In genomic region chr14:67473290-67474082, GRCh38 we compare ENCODE assay signal across 18 cellular contexts. TPM values are rescaled to one million over a fixed set of nuclear protein-coding genes. Genes with fewer than 3 reads are reported as not detected.
DNase-seq lines count a peak whose midpoint lies in the region; ATAC-seq, FAIRE-seq and TF ChIP-seq lines count a peak whose summit lies in the region.
"Had no signal": no experiment of that assay in that cellular context is flagged by ENCODE, and none has a peak within 500 bp of the region (broad histone marks: within the 10 kb centered on the region; RNA-seq: fewer than 3 reads in every experiment).

No MANE protein-coding gene starts in this region.

- peak overlapping the region in 2 of 11 experiments; percentile 9 to 32; a peak in 3 of 22 replicates for H3K27ac ChIP-seq in BLaER1 treated with 17β-estradiol and CSF1 and Interleukin-3, amounts not matched to agents 10 nM and 100 nM
- H3K27ac ChIP-seq in RWPE1, result no peak overlapping the region

- H3K27me3 ChIP-seq in BLaER1 treated with 17β-estradiol and CSF1 and Interleukin-3, amounts not matched to agents 10 nM and 100 nM, result no peaks in the 10 kb centered on the region

- H3K9ac ChIP-seq in BLaER1 treated with 17β-estradiol and CSF1 and Interleukin-3, amounts not matched to agents 10 nM and 100 nM, result no peak overlapping the region

- H4K20me1 ChIP-seq in BLaER1 treated with 17β-estradiol and CSF1 and Interleukin-3, amounts not matched to agents 10 nM and 100 nM, result no peaks in the 10 kb centered on the region

- CTCF ChIA-PET in WTC11 (lab: Charles Lee) (interaction anchor here (1.6 kb wide), 1 partner anchor 12 kb away, joined by 6 read pairs; no protein-coding TSS in a partner anchor), RWPE1 (lab: Yijun Ruan, JAX) (no interaction called here)

- H3K4me1 ChIP-seq in BLaER1 treated with 17β-estradiol and CSF1 and Interleukin-3, amounts not matched to agents 10 nM and 100 nM, result peaks cover 0 to 22% (median 17%) of the 10 kb centered on the region in 10 experiments; a peak in 15 of 20 replicates
- H3K4me1 ChIP-seq: HAP-1 had no signal

- DNase-seq in WTC11 (ENCODE audit: low spot score) (no peak), posterior vena cava (ENCODE audit: low spot score) (peak; percentile 78), urothelium cell line (ENCODE audit: low spot score) (no peak), RWPE1 (ENCODE audit: low spot score) (no peak), NCI-H510A treated with DMSO at 0.1 percent for 48 hours (lab: John Stamatoyannopoulos, UW) (no peak)
- no peak for DNase-seq in activated T-helper 1 cell treated with anti-CD3 and anti-CD28 coated beads, Interleukin-12 subunit alpha, Interleukin-12 subunit beta, Interleukin-2, Interleukin-4 antibody, amounts not matched to agents 30 ng/mL and 10 ng/mL and 1 ng/mL, durations not matched to agents 14 hours and 24 hours and 36 hours (ENCODE audit: low spot score)
- DNase-seq: 8988T; C1 segment of cervical spinal cord; CD4-positive, CD25-positive, alpha-beta regulatory T cell; CD8-positive, alpha-beta memory T cell; COR-L47; GOT3 had no signal

- peaks cover 5% of the 10 kb centered on the region for H3K4me1 Mint-ChIP-seq in WTC11
- H3K4me1 Mint-ChIP-seq in activated T-helper 1 cell treated with anti-CD3 and anti-CD28 coated beads, Interleukin-12 subunit alpha, Interleukin-12 subunit beta, Interleukin-2, Interleukin-4 antibody, amounts not matched to agents 30 ng/mL and 10 ng/mL and 1 ng/mL, durations not matched to agents 14 hours and 24 hours and 36 hours (ENCODE audit: low read depth), result no peaks in the 10 kb centered on the region

- no peak overlapping the region for H3K4me3 ChIP-seq in BLaER1 treated with 17β-estradiol and CSF1 and Interleukin-3, amounts not matched to agents 10 nM and 100 nM
- H3K4me3 ChIP-seq: HAP-1 had no signal

- POLR2A ChIA-PET in WTC11 (lab: Charles Lee), result no interaction called here
- POLR2A ChIA-PET in RWPE1 (lab: Yijun Ruan, JAX; ENCODE audit: low non-redundant PET), result no interaction called here

- no peaks in the 10 kb centered on the region for H3K36me3 ChIP-seq in BLaER1 treated with 17β-estradiol and CSF1 and Interleukin-3, amounts not matched to agents 10 nM and 100 nM
- H3K36me3 ChIP-seq: HAP-1 had no signal

- H3K9me3 ChIP-seq in BLaER1 treated with 17β-estradiol and CSF1 and Interleukin-3, amounts not matched to agents 10 nM and 100 nM (replicated peaks in 1 of 11), result 0 out of 22 replicates have a peak, but pooled peaks cover 0 to 7% (median 0%) of the 10 kb centered on the region in 11 experiments
- H3K9me3 ChIP-seq: HAP-1 had no signal

- TF ChIP-seq CTCF in WTC11 (IDR thresholded peaks at IDR 0.05), result no peak
- TF ChIP-seq CTCF in RWPE1 (conservative IDR thresholded peaks at IDR 0.05; ENCODE audit: low read depth), result no peak

- intact Hi-C loops in posterior vena cava (cut with DNase I), result no loop called here
- intact Hi-C loops in activated T-helper 1 cell treated with anti-CD3 and anti-CD28 coated beads, Interleukin-12 subunit alpha, Interleukin-12 subunit beta, Interleukin-2, Interleukin-4 antibody, amounts not matched to agents 30 ng/mL and 10 ng/mL and 1 ng/mL, durations not matched to agents 14 hours and 24 hours and 36 hours (cut with micrococcal nuclease), result no loop called here

- no peaks in the 10 kb centered on the region for H3K9me3 Mint-ChIP-seq in WTC11
- H3K9me3 Mint-ChIP-seq in activated T-helper 1 cell treated with anti-CD3 and anti-CD28 coated beads, Interleukin-12 subunit alpha, Interleukin-12 subunit beta, Interleukin-2, Interleukin-4 antibody, amounts not matched to agents 30 ng/mL and 10 ng/mL and 1 ng/mL, durations not matched to agents 14 hours and 24 hours and 36 hours, result no peaks in the 10 kb centered on the region
- H3K9me3 Mint-ChIP-seq: CD4-positive, CD25-positive, alpha-beta regulatory T cell; CD8-positive, alpha-beta memory T cell had no signal

- no peak overlapping the region for H3K27ac Mint-ChIP-seq in WTC11
- no peak overlapping the region for H3K27ac Mint-ChIP-seq in activated T-helper 1 cell treated with anti-CD3 and anti-CD28 coated beads, Interleukin-12 subunit alpha, Interleukin-12 subunit beta, Interleukin-2, Interleukin-4 antibody, amounts not matched to agents 30 ng/mL and 10 ng/mL and 1 ng/mL, durations not matched to agents 14 hours and 24 hours and 36 hours

- H3K27me3 Mint-ChIP-seq in WTC11 (ENCODE audit: low read depth), result no peaks in the 10 kb centered on the region
- no peaks in the 10 kb centered on the region for H3K27me3 Mint-ChIP-seq in activated T-helper 1 cell treated with anti-CD3 and anti-CD28 coated beads, Interleukin-12 subunit alpha, Interleukin-12 subunit beta, Interleukin-2, Interleukin-4 antibody, amounts not matched to agents 30 ng/mL and 10 ng/mL and 1 ng/mL, durations not matched to agents 14 hours and 24 hours and 36 hours (ENCODE audit: insufficient read depth)
- H3K27me3 Mint-ChIP-seq: CD4-positive, CD25-positive, alpha-beta regulatory T cell; CD8-positive, alpha-beta memory T cell had no signal

- H3K4me2 ChIP-seq in BLaER1 treated with 17β-estradiol and CSF1 and Interleukin-3, amounts not matched to agents 10 nM and 100 nM, result peak overlapping the region in 8 of 11 experiments; percentile 15 to 39 (median 36); a peak in 12 of 22 replicates

- no peak overlapping the region for H3K4me3 Mint-ChIP-seq in WTC11
- no peak overlapping the region for H3K4me3 Mint-ChIP-seq in activated T-helper 1 cell treated with anti-CD3 and anti-CD28 coated beads, Interleukin-12 subunit alpha, Interleukin-12 subunit beta, Interleukin-2, Interleukin-4 antibody, amounts not matched to agents 30 ng/mL and 10 ng/mL and 1 ng/mL, durations not matched to agents 14 hours and 24 hours and 36 hours
- H3K4me3 Mint-ChIP-seq: CD4-positive, CD25-positive, alpha-beta regulatory T cell; CD8-positive, alpha-beta memory T cell had no signal

- ATAC-seq in WTC11, result no peak; the same call in 1 of the 2 replicates

- FAIRE-seq in urothelium cell line (lab: Jason Lieb, UNC), result peak; percentile 50
- FAIRE-seq: G401.6, GM12891, GM18507 had no signal

- no peaks in the 10 kb centered on the region for H3K36me3 Mint-ChIP-seq in WTC11
- H3K36me3 Mint-ChIP-seq in activated T-helper 1 cell treated with anti-CD3 and anti-CD28 coated beads, Interleukin-12 subunit alpha, Interleukin-12 subunit beta, Interleukin-2, Interleukin-4 antibody, amounts not matched to agents 30 ng/mL and 10 ng/mL and 1 ng/mL, durations not matched to agents 14 hours and 24 hours and 36 hours (ENCODE audit: low read depth), result peaks cover 3% of the 10 kb centered on the region

TF ChIP-seq in WTC11, 78 proteins besides CTCF, POLR2A, EP300 and RAD21:
- TF ChIP-seq MYBL2 (CRISPR knock-in tag; IDR thresholded peaks at IDR 0.05), result no peak
- TF ChIP-seq TP53 (CRISPR knock-in tag; IDR thresholded peaks at IDR 0.05), result 0 out of 2 replicates have a peak, but pooled peaks have one; percentile 26

RNA-seq across cellular contexts. Expression of gene TMEM229B, which starts 15.0 kb away (rescaled TPM):
- total RNA-seq in WTC11 (2021), result 0.69 to 0.90 TPM (median 0.87 TPM) in 3 replicates
- 1 to 10 TPM; 1.7 to 4.4 TPM for total RNA-seq in posterior vena cava
- 1.7 and 1.8 TPM in 2 replicates for total RNA-seq in activated T-helper 1 cell treated with anti-CD3 and anti-CD28 coated beads, Interleukin-12 subunit alpha, Interleukin-12 subunit beta, Interleukin-2, Interleukin-4 antibody, amounts not matched to agents 30 ng/mL and 10 ng/mL and 1 ng/mL, durations not matched to agents 14 hours and 24 hours and 36 hours
- total RNA-seq: A673 had no signal

RNA-seq across cellular contexts. Expression of gene PLEKHH1, which starts 59.6 kb away (rescaled TPM):
- total RNA-seq in WTC11 (2021) (45.4 to 49.8 TPM (median 48.3 TPM) in 3 replicates), posterior vena cava (1 to 10 TPM; 1.4 to 1.8 TPM)
- total RNA-seq in activated T-helper 1 cell treated with anti-CD3 and anti-CD28 coated beads, Interleukin-12 subunit alpha, Interleukin-12 subunit beta, Interleukin-2, Interleukin-4 antibody, amounts not matched to agents 30 ng/mL and 10 ng/mL and 1 ng/mL, durations not matched to agents 14 hours and 24 hours and 36 hours, result 0.96 and 2.4 TPM in 2 replicates

Comparison
In these comparisons a context has a peak if more than half of its experiments do, and no peak if none do; other contexts are left out.
1. RNA of gene PLEKHH1, which starts 59.6 kb away (total RNA-seq): 45.4 to 49.8 TPM in WTC11; 1.4 to 1.8 TPM in posterior vena cava and 0.96 to 2.4 TPM in activated T-helper 1 cell treated with anti-CD3 and anti-CD28 coated beads, Interleukin-12 subunit alpha, Interleukin-12 subunit beta, Interleukin-2, Interleukin-4 antibody, amounts not matched to agents 30 ng/mL and 10 ng/mL and 1 ng/mL, durations not matched to agents 14 hours and 24 hours and 36 hours; every median in the first group is over 10 times any median in the second.